Comparison of ENCODE assay signal across 8 cellular contexts in genomic region chr15:63504247-63504978, GRCh38. TPM values are rescaled to one million over a fixed set of nuclear protein-coding genes. Genes with fewer than 3 reads are reported as not detected.
DNase-seq lines count a peak whose midpoint lies in the region; ATAC-seq and TF ChIP-seq lines count a peak whose summit lies in the region.

Gene USP3 (plus strand): TSS chr15:63504593. CDS start chr15:63504740, 147 bp downstream.

- H3K36me3 ChIP-seq in BE2C, result peaks cover 8% of the 10 kb centered on the region; the same call in 1 of the 2 replicates

- ATAC-seq in HG03442 (IDR thresholded peaks at IDR 0.05; ENCODE audit: unreplicated experiment) (peak; percentile 47), left colon (peak; percentile 75)

- DNase-seq in BE2C (peak; percentile 94), GM19238 (ENCODE audit: insufficient read length, low spot score) (peak; percentile 55), NCI-H526 (lab: John Stamatoyannopoulos, UW) (peak; percentile 70 to 96), left colon (peak; percentile 94 to 95)
- DNase-seq in activated CD4-positive, alpha-beta T cell treated with anti-CD3 and anti-CD28 coated beads for 48 hours, result peak; percentile 95
- peak; percentile 87 to 92 for DNase-seq in stimulated activated CD4-positive, alpha-beta T cell treated with anti-CD3 and anti-CD28 coated beads, Interleukin-1b, Interleukin-23, amount 100 ng/mL, for 4 hours (ENCODE audit: low read depth in 2 of 2)

- peak within 1 kb of the TSS; percentile 91 for H3K4me3 ChIP-seq in BE2C (ENCODE audit: low read depth, low read length)

- H3K27me3 ChIP-seq in BE2C, result no peaks in the 10 kb centered on the region

- H3K9me3 ChIP-seq in BE2C, result no peaks in the 10 kb centered on the region

- no peak for TF ChIP-seq CTCF in BE2C (IDR thresholded peaks at IDR 0.05; ENCODE audit: low read depth, low read length)

- H3K27ac ChIP-seq in cingulate gyrus (ENCODE audit: low read depth, low read length), result peak within 1 kb of the TSS; percentile 88

- intact Hi-C loops in left colon (cut with DNase I, micrococcal nuclease), result loop anchor here in 1 of 2 donors (5.0 kb wide), 1 partner anchor 93 kb away; the partner anchor contains the start of gene FBXL22

- peaks cover 22% of the 10 kb centered on the region for H3K4me1 ChIP-seq in BE2C

RNA-seq across cellular contexts. Expression of gene USP3, which starts in this region (rescaled TPM):
- polyA plus RNA-seq in BE2C (2012; ENCODE audit: insufficient read depth, insufficient read length, low read depth), result 19.5 TPM
- 10 to 100 TPM; 74.7 to 79.9 TPM for total RNA-seq in left colon

Comparison
In these comparisons a context has a peak if more than half of its experiments do, and no peak if none do; other contexts are left out.
1. Peak in every context shown above with its lines: DNase-seq, ATAC-seq, H3K4me3 ChIP-seq and H3K27ac ChIP-seq.